In genomic region chr19:2269244-2270156, GRCh38 we compare ENCODE assay signal across 8 cellular contexts. TPM values are rescaled to one million over a fixed set of nuclear protein-coding genes. Genes with fewer than 3 reads are reported as not detected.
DNase-seq lines count a peak whose midpoint lies in the region; ATAC-seq and TF ChIP-seq lines count a peak whose summit lies in the region.

No MANE protein-coding gene starts in this region.

- H3K36me3 Mint-ChIP-seq in activated naive CD4-positive, alpha-beta T cell treated with anti-CD3 and anti-CD28 coated beads, Interleukin-2, amount 50 U/mL, for 72 hours = peaks cover 10 to 23% of the 10 kb centered on the region in 2 donors

- DNase-seq in GM03348 (ENCODE audit: low spot score) = peak; percentile 100
- peak; percentile 99 for DNase-seq in HEK293T (ENCODE audit: extremely low spot score)
- peak; percentile 90 for DNase-seq in NCI-H1048 (lab: John Stamatoyannopoulos, UW)
- DNase-seq in SK-N-MC (ENCODE audit: low read depth, low spot score) = peak; percentile 77
- peak; percentile 99 to 100 for DNase-seq in activated naive CD4-positive, alpha-beta T cell treated with anti-CD3 and anti-CD28 coated beads, Interleukin-2, amount 50 U/mL, for 72 hours (ENCODE audit: low spot score in 2 of 2)
- peak; percentile 98 for DNase-seq in glomerular visceral epithelial cell (ENCODE audit: extremely low spot score)
- peak; percentile 100 for DNase-seq in osteoblast (ENCODE audit: insufficient read length, low spot score, missing footprints)
- DNase-seq in thoracic aorta (ENCODE audit: low spot score) = peak; percentile 88

- H3K4me2 ChIP-seq in osteoblast (ENCODE audit: insufficient read depth, low read length) = peak overlapping the region; percentile 84

- CTCF ChIA-PET in HEK293T (lab: Yijun Ruan, JAX) = no interaction called here

- peaks cover 43% of the 10 kb centered on the region for H4K20me1 ChIP-seq in osteoblast (ENCODE audit: insufficient read depth, low read length)

- POLR2A ChIA-PET in HEK293T (lab: Yijun Ruan, JAX) = interaction anchor here (1.1 to 1.3 kb wide), 2 partner anchors 9 to 32 kb away, joined by 4 to 6 read pairs; no protein-coding TSS in a partner anchor

- no peaks in the 10 kb centered on the region for H3K27me3 ChIP-seq in osteoblast (ENCODE audit: insufficient read depth, low read length)
- H3K27me3 ChIP-seq in thoracic aorta (replicated peaks; ENCODE audit: insufficient read depth) = no peaks in the 10 kb centered on the region

- H3K4me3 ChIP-seq in SK-N-MC (peak overlapping the region; percentile 96), osteoblast (ENCODE audit: insufficient read depth, low read length) (peak overlapping the region; percentile 98), thoracic aorta (peak overlapping the region; percentile 100)

- H3K27ac ChIP-seq in SK-N-MC = peak overlapping the region; percentile 80
- peak overlapping the region; percentile 92 for H3K27ac ChIP-seq in osteoblast (ENCODE audit: low read depth, low read length)
- H3K27ac ChIP-seq in thoracic aorta = peak overlapping the region; percentile 98

- H3K27ac Mint-ChIP-seq in activated naive CD4-positive, alpha-beta T cell treated with anti-CD3 and anti-CD28 coated beads, Interleukin-2, amount 50 U/mL, for 72 hours = peak overlapping the region; percentile 75 to 97

- no peaks in the 10 kb centered on the region for H3K9me3 Mint-ChIP-seq in activated naive CD4-positive, alpha-beta T cell treated with anti-CD3 and anti-CD28 coated beads, Interleukin-2, amount 50 U/mL, for 72 hours

- ATAC-seq in activated naive CD4-positive, alpha-beta T cell treated with anti-CD3 and anti-CD28 coated beads, Interleukin-2, amount 50 U/mL, for 72 hours = peak; percentile 81
- ATAC-seq in thoracic aorta (ENCODE audit: insufficient number of reproducible peaks, low FRiP score, low read depth) = peak; percentile 93

- H2AFZ ChIP-seq in osteoblast (ENCODE audit: low read length) = no peak overlapping the region

- peak overlapping the region; percentile 93 for H3K9ac ChIP-seq in SK-N-MC (ENCODE audit: insufficient read length)

- H3K9me3 ChIP-seq in SK-N-MC (ENCODE audit: low read depth, low read length) (no peaks in the 10 kb centered on the region), osteoblast (ENCODE audit: low read depth, low read length) (no peaks in the 10 kb centered on the region), thoracic aorta (no peaks in the 10 kb centered on the region)

- H3K4me1 ChIP-seq in osteoblast (ENCODE audit: insufficient read depth, low read length) = peaks cover 32% of the 10 kb centered on the region
- peaks cover 47 to 62% of the 10 kb centered on the region in 2 donors for H3K4me1 ChIP-seq in thoracic aorta (ENCODE audit: control insufficient read depth in 1 of 2, low read depth in 2 of 2)

- TF ChIP-seq CTCF in osteoblast (IDR thresholded peaks at IDR 0.05; ENCODE audit: extremely low read depth, low read depth, low read length) (no peak), thoracic aorta (IDR thresholded peaks at IDR 0.05) (no peak)

- H3K79me2 ChIP-seq in osteoblast (ENCODE audit: insufficient read depth, low read length) = peaks cover 53% of the 10 kb centered on the region

- H3K36me3 ChIP-seq in SK-N-MC (ENCODE audit: insufficient read depth, low read length) (peaks cover 36% of the 10 kb centered on the region), osteoblast (ENCODE audit: insufficient read depth, low read length) (peaks cover 27% of the 10 kb centered on the region), thoracic aorta (peaks cover 20% of the 10 kb centered on the region)

TF ChIP-seq in HEK293T, 16 proteins besides CTCF, POLR2A, EP300 and RAD21:
- TF ChIP-seq HDGF (IDR thresholded peaks at IDR 0.05; ENCODE audit: borderline replicate concordance) (no peak), PKNOX1 (IDR thresholded peaks at IDR 0.05) (no peak), ELF4 (IDR thresholded peaks at IDR 0.05) (peak; percentile 86), LEF1 (IDR thresholded peaks at IDR 0.05; ENCODE audit: borderline replicate concordance) (peak; percentile 73; the same call in 1 of the 2 replicates), SUZ12 (IDR thresholded peaks at IDR 0.05) (no peak)

RNA-seq across cellular contexts. Expression of gene PEAK3, which starts 12.5 kb away (rescaled TPM):
- not detected for total RNA-seq in activated naive CD4-positive, alpha-beta T cell treated with anti-CD3 and anti-CD28 coated beads, Interleukin-2, amount 50 U/mL, for 72 hours
- under 0.01 TPM in 1 of 2 replicates, not detected in the other for total RNA-seq in osteoblast
- total RNA-seq in thoracic aorta = 1 to 10 TPM; 1.2 to 3.0 TPM

RNA-seq across cellular contexts. Expression of gene JSRP1, which starts 13.3 kb away (rescaled TPM):
- total RNA-seq in activated naive CD4-positive, alpha-beta T cell treated with anti-CD3 and anti-CD28 coated beads, Interleukin-2, amount 50 U/mL, for 72 hours = under 1 TPM; 0.39 to 0.56 TPM
- 0.72 TPM in 1 of 2 replicates, not detected in the other for total RNA-seq in osteoblast
- not detected for total RNA-seq in thoracic aorta

RNA-seq across cellular contexts. Expression of gene AMH, which starts 20.4 kb away (rescaled TPM):
- 1 to 10 TPM; 1.9 to 2.9 TPM for total RNA-seq in activated naive CD4-positive, alpha-beta T cell treated with anti-CD3 and anti-CD28 coated beads, Interleukin-2, amount 50 U/mL, for 72 hours
- under 0.01 and 0.29 TPM in 2 replicates for total RNA-seq in osteoblast
- under 1 TPM; 0.92 to 0.95 TPM for total RNA-seq in thoracic aorta

RNA-seq across cellular contexts. Expression of gene SF3A2, which starts 32.9 kb away (rescaled TPM):
- 100 to 1,000 TPM; 145 to 154 TPM for total RNA-seq in activated naive CD4-positive, alpha-beta T cell treated with anti-CD3 and anti-CD28 coated beads, Interleukin-2, amount 50 U/mL, for 72 hours
- 27.1 and 27.9 TPM in 2 replicates for total RNA-seq in osteoblast
- total RNA-seq in thoracic aorta = 10 to 100 TPM; 23.8 to 43.7 TPM

RNA-seq across cellular contexts. Expression of gene PLEKHJ1, which starts 33.4 kb away (rescaled TPM):
- total RNA-seq in activated naive CD4-positive, alpha-beta T cell treated with anti-CD3 and anti-CD28 coated beads, Interleukin-2, amount 50 U/mL, for 72 hours = 10 to 100 TPM; 41.9 to 69.9 TPM
- total RNA-seq in osteoblast (32.1 and 43.4 TPM in 2 replicates), thoracic aorta (10 to 100 TPM; 26.3 to 46.2 TPM)

Comparison
In these comparisons a context has a peak if more than half of its experiments do, and no peak if none do; other contexts are left out.
1. Peak in every context shown above with its lines: DNase-seq, ATAC-seq, H3K4me3 ChIP-seq and H3K27ac ChIP-seq.